ENCODE assay signal across 24 cellular contexts in the genomic region with DNA sequence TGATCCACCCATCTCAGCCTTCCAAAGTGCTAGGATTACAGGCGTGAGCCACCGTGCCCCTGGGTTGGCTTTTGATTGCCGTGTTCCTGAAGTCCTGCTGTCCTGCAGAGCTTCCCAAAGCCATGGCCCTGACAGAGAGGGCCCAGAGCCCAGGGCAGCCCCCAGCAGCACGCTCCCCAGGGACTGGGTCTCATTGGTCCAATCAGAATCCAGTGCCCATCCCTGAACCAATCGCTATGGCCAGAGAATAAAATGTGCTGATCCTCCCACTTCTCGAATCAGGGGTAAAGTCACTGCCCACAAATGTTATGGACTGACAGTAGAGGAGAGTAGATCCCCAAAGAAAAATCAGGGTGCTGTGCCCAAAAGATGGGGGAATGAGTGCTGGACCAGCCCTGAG. TPM values are rescaled to one million over a fixed set of nuclear protein-coding genes. Genes with fewer than 3 reads are reported as not detected.
DNase-seq lines count a peak whose midpoint lies in the region; ATAC-seq and TF ChIP-seq lines count a peak whose summit lies in the region.
"Had no signal": no experiment of that assay in that cellular context is flagged by ENCODE, and none has a peak within 500 bp of the region (broad histone marks: within the 10 kb centered on the region; RNA-seq: fewer than 3 reads in every experiment).

No MANE protein-coding gene starts in this region.

- no peaks in the 10 kb centered on the region for H3K36me3 ChIP-seq in naive thymus-derived CD4-positive, alpha-beta T cell (ENCODE audit: control insufficient read depth in 2 of 3, insufficient read depth in 3 of 3, low read length in 3 of 3)
- H3K36me3 ChIP-seq in left ventricle myocardium inferior: no peaks in the 10 kb centered on the region
- H3K36me3 ChIP-seq: left lung, WERI-Rb-1 had no signal

- H3K27me3 ChIP-seq in CD4-positive, alpha-beta T cell (ENCODE audit: control insufficient read depth, insufficient read depth, low read length): no peaks in the 10 kb centered on the region
- no peaks in the 10 kb centered on the region for H3K27me3 ChIP-seq in naive thymus-derived CD4-positive, alpha-beta T cell (ENCODE audit: control insufficient read depth in 2 of 2, insufficient read depth in 2 of 2, low read length in 2 of 2)
- H3K27me3 ChIP-seq in left ventricle myocardium inferior (ENCODE audit: low read depth): no peaks in the 10 kb centered on the region
- H3K27me3 ChIP-seq: left lung had no signal

- CTCF ChIA-PET in CD4-positive, alpha-beta T cell (lab: Charles Lee): interaction anchor here (2.2 kb wide), 1 partner anchor 28 kb away, joined by 6 read pairs; no protein-coding TSS in a partner anchor
- CTCF ChIA-PET in naive thymus-derived CD4-positive, alpha-beta T cell (lab: Charles Lee): interaction anchor here (0.9 to 6.4 kb wide), 8 partner anchors 11 to 49 kb away, joined by 3 to 48 read pairs (median 5); a partner anchor contains a TSS

- DNase-seq in activated CD4-positive, alpha-beta T cell treated with anti-CD3 and anti-CD28 coated beads, Interleukin-2, amount 10 ng/mL, durations not matched to agents 24 days and 14 days: no peak
- DNase-seq in activated CD4-positive, alpha-beta T cell treated with anti-CD3 and anti-CD28 coated beads, Interleukin-2, amount 50 U/mL, for 1 hour: no peak
- no peak for DNase-seq in CD4-positive, alpha-beta T cell
- no peak for DNase-seq in naive thymus-derived CD4-positive, alpha-beta T cell
- no peak for DNase-seq in left ventricle myocardium inferior
- no peak for DNase-seq in dedifferentiated amniotic fluid mesenchymal stem cell (ENCODE audit: extremely low spot score)
- DNase-seq: central memory CD4-positive, alpha-beta T cell; left lung; NCI-H1092; NCI-H187; NCI-H2171; NCI-H524; retina; T-helper 9 cell; trophoblast cell; WERI-Rb-1 had no signal

- ATAC-seq in CD4-positive, alpha-beta T cell (ENCODE audit: poor library complexity): no peak
- no peak for ATAC-seq in activated T-helper 17 cell treated with anti-CD3 and anti-CD28 coated beads, Interleukin-2, amount 50 U/mL, for 72 hours (replicated peaks)
- no peak for ATAC-seq in naive thymus-derived CD4-positive, alpha-beta T cell
- ATAC-seq in GM18861 (IDR thresholded peaks at IDR 0.05; ENCODE audit: unreplicated experiment): no peak
- ATAC-seq: HCT116, left lung had no signal

- no peaks in the 10 kb centered on the region for H3K9me3 ChIP-seq in CD4-positive, alpha-beta T cell (ENCODE audit: control insufficient read depth, low read length)
- no peaks in the 10 kb centered on the region for H3K9me3 ChIP-seq in naive thymus-derived CD4-positive, alpha-beta T cell (ENCODE audit: control insufficient read depth in 2 of 3, low read length in 3 of 3)
- no peaks in the 10 kb centered on the region for H3K9me3 ChIP-seq in left ventricle myocardium inferior (replicated peaks)
- H3K9me3 ChIP-seq: left lung had no signal

- no peak for TF ChIP-seq CTCF in CD4-positive, alpha-beta T cell (IDR thresholded peaks at IDR 0.05)
- no peak for TF ChIP-seq CTCF in left ventricle myocardium inferior (IDR thresholded peaks at IDR 0.05; ENCODE audit: borderline replicate concordance)

- no peak overlapping the region for H3K4me3 ChIP-seq in naive thymus-derived CD4-positive, alpha-beta T cell (ENCODE audit: low read length)
- H3K4me3 ChIP-seq in left ventricle myocardium inferior: no peak overlapping the region
- H3K4me3 ChIP-seq: left lung, skin epidermis had no signal

- H3K27ac ChIP-seq in CD4-positive, alpha-beta T cell (ENCODE audit: low read depth, low read length): peak overlapping the region; percentile 74
- H3K27ac ChIP-seq in naive thymus-derived CD4-positive, alpha-beta T cell (ENCODE audit: low read depth, low read length): no peak overlapping the region
- H3K27ac ChIP-seq in left ventricle myocardium inferior (replicated peaks): no peak overlapping the region
- H3K27ac ChIP-seq: WERI-Rb-1 had no signal

- intact Hi-C loops in activated CD4-positive, alpha-beta T cell treated with anti-CD3 and anti-CD28 coated beads, Interleukin-2, amount 10 ng/mL, durations not matched to agents 24 days and 14 days (cut with micrococcal nuclease): loop anchor here (10.0 kb wide), 1 partner anchor 1150 kb away; no protein-coding TSS in a partner anchor
- intact Hi-C loops in CD4-positive, alpha-beta T cell (cut with DNase I, micrococcal nuclease): no loop called here
- intact Hi-C loops in naive thymus-derived CD4-positive, alpha-beta T cell (cut with micrococcal nuclease): no loop called here
- intact Hi-C loops in left ventricle myocardium inferior (cut with micrococcal nuclease): loop anchor here (10.0 kb wide), 1 partner anchor 50 kb away; a partner anchor contains a TSS

- H3K36me3 Mint-ChIP-seq in activated CD4-positive, alpha-beta T cell treated with anti-CD3 and anti-CD28 coated beads, Interleukin-2, amount 10 ng/mL, durations not matched to agents 24 days and 14 days (ENCODE audit: low read depth): no peaks in the 10 kb centered on the region
- H3K36me3 Mint-ChIP-seq in CD4-positive, alpha-beta T cell (ENCODE audit: low read depth): no peaks in the 10 kb centered on the region
- no peaks in the 10 kb centered on the region for H3K36me3 Mint-ChIP-seq in activated T-helper 17 cell treated with anti-CD3 and anti-CD28 coated beads, Interleukin-2, amount 50 U/mL, for 72 hours (ENCODE audit: low read depth)
- H3K36me3 Mint-ChIP-seq in naive thymus-derived CD4-positive, alpha-beta T cell: no peaks in the 10 kb centered on the region
- H3K36me3 Mint-ChIP-seq: IgD-negative memory B cell had no signal

- H3K27me3 Mint-ChIP-seq in activated CD4-positive, alpha-beta T cell treated with anti-CD3 and anti-CD28 coated beads, Interleukin-2, amount 10 ng/mL, durations not matched to agents 24 days and 14 days: no peaks in the 10 kb centered on the region
- no peaks in the 10 kb centered on the region for H3K27me3 Mint-ChIP-seq in CD4-positive, alpha-beta T cell
- H3K27me3 Mint-ChIP-seq in activated T-helper 17 cell treated with anti-CD3 and anti-CD28 coated beads, Interleukin-2, amount 50 U/mL, for 72 hours: no peaks in the 10 kb centered on the region
- H3K27me3 Mint-ChIP-seq in naive thymus-derived CD4-positive, alpha-beta T cell: no peaks in the 10 kb centered on the region
- H3K27me3 Mint-ChIP-seq: IgD-negative memory B cell had no signal

- no peaks in the 10 kb centered on the region for H3K9me3 Mint-ChIP-seq in activated CD4-positive, alpha-beta T cell treated with anti-CD3 and anti-CD28 coated beads, Interleukin-2, amount 10 ng/mL, durations not matched to agents 24 days and 14 days
- no peaks in the 10 kb centered on the region for H3K9me3 Mint-ChIP-seq in CD4-positive, alpha-beta T cell
- no peaks in the 10 kb centered on the region for H3K9me3 Mint-ChIP-seq in activated T-helper 17 cell treated with anti-CD3 and anti-CD28 coated beads, Interleukin-2, amount 50 U/mL, for 72 hours
- peaks cover 0 to 1% (median 0%) of the 10 kb centered on the region in 11 donors for H3K9me3 Mint-ChIP-seq in naive thymus-derived CD4-positive, alpha-beta T cell
- H3K9me3 Mint-ChIP-seq: IgD-negative memory B cell had no signal

- POLR2A ChIA-PET in CD4-positive, alpha-beta T cell (lab: Charles Lee): interaction anchor here (0.8 to 7.7 kb wide), 3 partner anchors 15 to 48 kb away, joined by 4 to 98 read pairs (median 67); a partner anchor contains a TSS
- POLR2A ChIA-PET in naive thymus-derived CD4-positive, alpha-beta T cell (lab: Charles Lee): interaction anchor here (1.6 to 23.5 kb wide), 6 partner anchors 10 to 46 kb away, joined by 3 to 521 read pairs (median 119); a partner anchor contains a TSS

- peaks cover 58% of the 10 kb centered on the region for H3K4me1 Mint-ChIP-seq in activated CD4-positive, alpha-beta T cell treated with anti-CD3 and anti-CD28 coated beads, Interleukin-2, amount 10 ng/mL, durations not matched to agents 24 days and 14 days
- peaks cover 72% of the 10 kb centered on the region for H3K4me1 Mint-ChIP-seq in CD4-positive, alpha-beta T cell (ENCODE audit: low read depth)
- H3K4me1 Mint-ChIP-seq in activated T-helper 17 cell treated with anti-CD3 and anti-CD28 coated beads, Interleukin-2, amount 50 U/mL, for 72 hours: peaks cover 38% of the 10 kb centered on the region
- H3K4me1 Mint-ChIP-seq in naive thymus-derived CD4-positive, alpha-beta T cell: peaks cover 48 to 89% (median 63%) of the 10 kb centered on the region in 7 donors

- peak overlapping the region; percentile 28 for H3K4me3 Mint-ChIP-seq in activated CD4-positive, alpha-beta T cell treated with anti-CD3 and anti-CD28 coated beads, Interleukin-2, amount 10 ng/mL, durations not matched to agents 24 days and 14 days
- H3K4me3 Mint-ChIP-seq in CD4-positive, alpha-beta T cell: no peak overlapping the region
- H3K4me3 Mint-ChIP-seq in activated T-helper 17 cell treated with anti-CD3 and anti-CD28 coated beads, Interleukin-2, amount 50 U/mL, for 72 hours: peak overlapping the region; percentile 90
- peak overlapping the region in 2 of 10 donors; percentile 7 to 33 for H3K4me3 Mint-ChIP-seq in naive thymus-derived CD4-positive, alpha-beta T cell

- peak overlapping the region; percentile 98 for H3K27ac Mint-ChIP-seq in activated CD4-positive, alpha-beta T cell treated with anti-CD3 and anti-CD28 coated beads, Interleukin-2, amount 10 ng/mL, durations not matched to agents 24 days and 14 days
- peak overlapping the region; percentile 55 for H3K27ac Mint-ChIP-seq in CD4-positive, alpha-beta T cell
- peak overlapping the region; percentile 98 for H3K27ac Mint-ChIP-seq in activated T-helper 17 cell treated with anti-CD3 and anti-CD28 coated beads, Interleukin-2, amount 50 U/mL, for 72 hours
- H3K27ac Mint-ChIP-seq in naive thymus-derived CD4-positive, alpha-beta T cell: peak overlapping the region in 8 of 9 donors; percentile 36 to 81 (median 69)

- H3K4me1 ChIP-seq in naive thymus-derived CD4-positive, alpha-beta T cell (ENCODE audit: control insufficient read depth in 2 of 2, insufficient read depth in 2 of 2, low read length in 2 of 2): peaks cover 51 to 54% of the 10 kb centered on the region in 2 donors
- H3K4me1 ChIP-seq in left ventricle myocardium inferior: peaks cover 48% of the 10 kb centered on the region

RNA-seq across cellular contexts. Expression of a gene that starts 5.0 kb away (rescaled TPM):
- 0.26 and 0.33 TPM in 2 replicates for total RNA-seq in activated CD4-positive, alpha-beta T cell treated with anti-CD3 and anti-CD28 coated beads, Interleukin-2, amount 10 ng/mL, durations not matched to agents 24 days and 14 days
- under 1 TPM; 0.25 to 0.36 TPM for total RNA-seq in CD4-positive, alpha-beta T cell
- 1 to 10 TPM in 1 of 2 donors, under 1 TPM in 1; 0.04 to 1.0 TPM for total RNA-seq in activated T-helper 17 cell treated with anti-CD3 and anti-CD28 coated beads, Interleukin-2, amount 50 U/mL, for 72 hours
- 1 to 10 TPM in 1 of 5 experiments, under 1 TPM in 4; 0.13 to 1.0 (median 0.19) TPM for total RNA-seq in naive thymus-derived CD4-positive, alpha-beta T cell
- polyA plus RNA-seq in naive thymus-derived CD4-positive, alpha-beta T cell: not detected
- total RNA-seq in left ventricle myocardium inferior: 0.05 TPM
- total RNA-seq: A172, glomerular endothelial cell, osteocyte had no signal
- polyA plus RNA-seq: IgD-negative memory B cell had no signal

RNA-seq across cellular contexts. Expression of a gene that starts 48.8 kb away (rescaled TPM):
- total RNA-seq in activated CD4-positive, alpha-beta T cell treated with anti-CD3 and anti-CD28 coated beads, Interleukin-2, amount 10 ng/mL, durations not matched to agents 24 days and 14 days: 125 and 131 TPM in 2 replicates
- total RNA-seq in CD4-positive, alpha-beta T cell: 10 to 100 TPM; 86.2 to 91.4 TPM
- total RNA-seq in activated T-helper 17 cell treated with anti-CD3 and anti-CD28 coated beads, Interleukin-2, amount 50 U/mL, for 72 hours: 100 to 1,000 TPM in 1 of 2 donors, 10 to 100 TPM in 1; 27.9 to 125 TPM
- 100 to 1,000 TPM in 3 of 5 experiments, 10 to 100 TPM in 2; 91.1 to 271 (median 101) TPM for total RNA-seq in naive thymus-derived CD4-positive, alpha-beta T cell
- 100 to 1,000 TPM; 220 to 300 TPM for polyA plus RNA-seq in naive thymus-derived CD4-positive, alpha-beta T cell
- 104 TPM for total RNA-seq in left ventricle myocardium inferior

Comparison
In these comparisons a context has a peak if more than half of its experiments do, and no peak if none do; other contexts are left out.
1. intact Hi-C loops: an anchor here in activated CD4-positive, alpha-beta T cell treated with anti-CD3 and anti-CD28 coated beads, Interleukin-2, amount 10 ng/mL, durations not matched to agents 24 days and 14 days (10.0 kb wide) and left ventricle myocardium inferior (10.0 kb wide); none called in CD4-positive, alpha-beta T cell and naive thymus-derived CD4-positive, alpha-beta T cell.